Comparison of ENCODE assay signal across 1 cellular context in the genomic region with DNA sequence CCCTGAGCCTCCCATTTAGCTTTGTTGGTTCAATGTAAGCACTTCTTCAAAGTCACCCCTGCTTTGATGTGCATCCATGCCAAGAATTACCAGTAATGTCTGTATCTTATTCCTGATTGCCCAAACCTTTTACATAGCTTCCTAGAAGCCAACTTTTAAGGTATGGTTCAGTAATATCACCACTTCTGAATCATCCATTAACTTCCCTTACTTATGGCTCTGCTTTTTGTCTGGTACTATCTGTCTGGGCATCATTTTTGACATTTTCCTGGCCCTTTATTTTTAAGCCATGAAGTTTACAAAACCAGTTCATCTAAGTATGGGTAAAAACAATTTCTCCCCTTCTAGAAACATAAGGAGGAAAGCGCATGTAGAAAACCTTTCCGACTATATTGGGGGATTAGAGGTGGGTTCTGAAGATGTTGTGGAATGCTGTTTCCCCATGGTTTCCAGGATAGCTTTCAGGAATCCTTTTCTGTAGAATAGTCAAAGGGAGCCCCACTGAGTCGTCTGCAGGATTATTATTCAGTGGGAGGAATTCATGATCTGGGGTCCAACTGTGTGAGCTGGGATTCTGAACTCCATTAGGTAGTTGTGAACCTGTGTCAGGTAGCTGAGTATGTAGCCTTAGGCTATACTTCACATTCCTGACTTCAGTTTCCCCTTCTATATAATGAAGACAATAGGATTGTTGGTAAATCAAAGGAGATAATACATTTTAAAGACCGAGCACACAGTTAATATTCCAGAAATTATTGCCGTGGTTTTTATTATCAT.
TF ChIP-seq lines count a peak whose summit lies in the region.

No MANE protein-coding gene starts in this region.

TF ChIP-seq in GM23338, 12 proteins besides CTCF, POLR2A, EP300 and RAD21 (continued from another document):
- TF ChIP-seq, protein P1, sequence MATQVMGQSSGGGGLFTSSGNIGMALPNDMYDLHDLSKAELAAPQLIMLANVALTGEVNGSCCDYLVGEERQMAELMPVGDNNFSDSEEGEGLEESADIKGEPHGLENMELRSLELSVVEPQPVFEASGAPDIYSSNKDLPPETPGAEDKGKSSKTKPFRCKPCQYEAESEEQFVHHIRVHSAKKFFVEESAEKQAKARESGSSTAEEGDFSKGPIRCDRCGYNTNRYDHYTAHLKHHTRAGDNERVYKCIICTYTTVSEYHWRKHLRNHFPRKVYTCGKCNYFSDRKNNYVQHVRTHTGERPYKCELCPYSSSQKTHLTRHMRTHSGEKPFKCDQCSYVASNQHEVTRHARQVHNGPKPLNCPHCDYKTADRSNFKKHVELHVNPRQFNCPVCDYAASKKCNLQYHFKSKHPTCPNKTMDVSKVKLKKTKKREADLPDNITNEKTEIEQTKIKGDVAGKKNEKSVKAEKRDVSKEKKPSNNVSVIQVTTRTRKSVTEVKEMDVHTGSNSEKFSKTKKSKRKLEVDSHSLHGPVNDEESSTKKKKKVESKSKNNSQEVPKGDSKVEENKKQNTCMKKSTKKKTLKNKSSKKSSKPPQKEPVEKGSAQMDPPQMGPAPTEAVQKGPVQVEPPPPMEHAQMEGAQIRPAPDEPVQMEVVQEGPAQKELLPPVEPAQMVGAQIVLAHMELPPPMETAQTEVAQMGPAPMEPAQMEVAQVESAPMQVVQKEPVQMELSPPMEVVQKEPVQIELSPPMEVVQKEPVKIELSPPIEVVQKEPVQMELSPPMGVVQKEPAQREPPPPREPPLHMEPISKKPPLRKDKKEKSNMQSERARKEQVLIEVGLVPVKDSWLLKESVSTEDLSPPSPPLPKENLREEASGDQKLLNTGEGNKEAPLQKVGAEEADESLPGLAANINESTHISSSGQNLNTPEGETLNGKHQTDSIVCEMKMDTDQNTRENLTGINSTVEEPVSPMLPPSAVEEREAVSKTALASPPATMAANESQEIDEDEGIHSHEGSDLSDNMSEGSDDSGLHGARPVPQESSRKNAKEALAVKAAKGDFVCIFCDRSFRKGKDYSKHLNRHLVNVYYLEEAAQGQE (IDR thresholded peaks at IDR 0.05; ENCODE audit: unreplicated experiment): no peak
- TF ChIP-seq, protein P2, sequence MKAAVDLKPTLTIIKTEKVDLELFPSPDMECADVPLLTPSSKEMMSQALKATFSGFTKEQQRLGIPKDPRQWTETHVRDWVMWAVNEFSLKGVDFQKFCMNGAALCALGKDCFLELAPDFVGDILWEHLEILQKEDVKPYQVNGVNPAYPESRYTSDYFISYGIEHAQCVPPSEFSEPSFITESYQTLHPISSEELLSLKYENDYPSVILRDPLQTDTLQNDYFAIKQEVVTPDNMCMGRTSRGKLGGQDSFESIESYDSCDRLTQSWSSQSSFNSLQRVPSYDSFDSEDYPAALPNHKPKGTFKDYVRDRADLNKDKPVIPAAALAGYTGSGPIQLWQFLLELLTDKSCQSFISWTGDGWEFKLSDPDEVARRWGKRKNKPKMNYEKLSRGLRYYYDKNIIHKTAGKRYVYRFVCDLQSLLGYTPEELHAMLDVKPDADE (IDR thresholded peaks at IDR 0.05): no peak
- TF ChIP-seq, protein P3, sequence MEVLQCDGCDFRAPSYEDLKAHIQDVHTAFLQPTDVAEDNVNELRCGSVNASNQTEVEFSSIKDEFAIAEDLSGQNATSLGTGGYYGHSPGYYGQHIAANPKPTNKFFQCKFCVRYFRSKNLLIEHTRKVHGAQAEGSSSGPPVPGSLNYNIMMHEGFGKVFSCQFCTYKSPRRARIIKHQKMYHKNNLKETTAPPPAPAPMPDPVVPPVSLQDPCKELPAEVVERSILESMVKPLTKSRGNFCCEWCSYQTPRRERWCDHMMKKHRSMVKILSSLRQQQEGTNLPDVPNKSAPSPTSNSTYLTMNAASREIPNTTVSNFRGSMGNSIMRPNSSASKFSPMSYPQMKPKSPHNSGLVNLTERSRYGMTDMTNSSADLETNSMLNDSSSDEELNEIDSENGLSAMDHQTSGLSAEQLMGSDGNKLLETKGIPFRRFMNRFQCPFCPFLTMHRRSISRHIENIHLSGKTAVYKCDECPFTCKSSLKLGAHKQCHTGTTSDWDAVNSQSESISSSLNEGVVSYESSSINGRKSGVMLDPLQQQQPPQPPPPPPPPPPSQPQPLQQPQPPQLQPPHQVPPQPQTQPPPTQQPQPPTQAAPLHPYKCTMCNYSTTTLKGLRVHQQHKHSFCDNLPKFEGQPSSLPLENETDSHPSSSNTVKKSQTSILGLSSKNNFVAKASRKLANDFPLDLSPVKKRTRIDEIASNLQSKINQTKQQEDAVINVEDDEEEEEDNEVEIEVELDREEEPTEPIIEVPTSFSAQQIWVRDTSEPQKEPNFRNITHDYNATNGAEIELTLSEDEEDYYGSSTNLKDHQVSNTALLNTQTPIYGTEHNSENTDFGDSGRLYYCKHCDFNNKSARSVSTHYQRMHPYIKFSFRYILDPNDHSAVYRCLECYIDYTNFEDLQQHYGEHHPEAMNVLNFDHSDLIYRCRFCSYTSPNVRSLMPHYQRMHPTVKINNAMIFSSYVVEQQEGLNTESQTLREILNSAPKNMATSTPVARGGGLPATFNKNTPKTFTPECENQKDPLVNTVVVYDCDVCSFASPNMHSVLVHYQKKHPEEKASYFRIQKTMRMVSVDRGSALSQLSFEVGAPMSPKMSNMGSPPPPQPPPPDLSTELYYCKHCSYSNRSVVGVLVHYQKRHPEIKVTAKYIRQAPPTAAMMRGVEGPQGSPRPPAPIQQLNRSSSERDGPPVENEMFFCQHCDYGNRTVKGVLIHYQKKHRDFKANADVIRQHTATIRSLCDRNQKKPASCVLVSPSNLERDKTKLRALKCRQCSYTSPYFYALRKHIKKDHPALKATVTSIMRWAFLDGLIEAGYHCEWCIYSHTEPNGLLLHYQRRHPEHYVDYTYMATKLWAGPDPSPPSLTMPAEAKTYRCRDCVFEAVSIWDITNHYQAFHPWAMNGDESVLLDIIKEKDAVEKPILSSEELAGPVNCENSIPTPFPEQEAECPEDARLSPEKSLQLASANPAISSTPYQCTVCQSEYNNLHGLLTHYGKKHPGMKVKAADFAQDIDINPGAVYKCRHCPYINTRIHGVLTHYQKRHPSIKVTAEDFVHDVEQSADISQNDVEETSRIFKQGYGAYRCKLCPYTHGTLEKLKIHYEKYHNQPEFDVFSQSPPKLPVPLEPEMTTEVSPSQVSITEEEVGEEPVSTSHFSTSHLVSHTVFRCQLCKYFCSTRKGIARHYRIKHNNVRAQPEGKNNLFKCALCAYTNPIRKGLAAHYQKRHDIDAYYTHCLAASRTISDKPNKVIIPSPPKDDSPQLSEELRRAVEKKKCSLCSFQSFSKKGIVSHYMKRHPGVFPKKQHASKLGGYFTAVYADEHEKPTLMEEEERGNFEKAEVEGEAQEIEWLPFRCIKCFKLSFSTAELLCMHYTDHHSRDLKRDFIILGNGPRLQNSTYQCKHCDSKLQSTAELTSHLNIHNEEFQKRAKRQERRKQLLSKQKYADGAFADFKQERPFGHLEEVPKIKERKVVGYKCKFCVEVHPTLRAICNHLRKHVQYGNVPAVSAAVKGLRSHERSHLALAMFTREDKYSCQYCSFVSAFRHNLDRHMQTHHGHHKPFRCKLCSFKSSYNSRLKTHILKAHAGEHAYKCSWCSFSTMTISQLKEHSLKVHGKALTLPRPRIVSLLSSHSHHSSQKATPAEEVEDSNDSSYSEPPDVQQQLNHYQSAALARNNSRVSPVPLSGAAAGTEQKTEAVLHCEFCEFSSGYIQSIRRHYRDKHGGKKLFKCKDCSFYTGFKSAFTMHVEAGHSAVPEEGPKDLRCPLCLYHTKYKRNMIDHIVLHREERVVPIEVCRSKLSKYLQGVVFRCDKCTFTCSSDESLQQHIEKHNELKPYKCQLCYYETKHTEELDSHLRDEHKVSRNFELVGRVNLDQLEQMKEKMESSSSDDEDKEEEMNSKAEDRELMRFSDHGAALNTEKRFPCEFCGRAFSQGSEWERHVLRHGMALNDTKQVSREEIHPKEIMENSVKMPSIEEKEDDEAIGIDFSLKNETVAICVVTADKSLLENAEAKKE (CRISPR knock-in tag; IDR thresholded peaks at IDR 0.05): no peak
- TF ChIP-seq EZH2phosphoT487 (IDR thresholded peaks at IDR 0.05; ENCODE audit: unreplicated experiment) (no peak), JUNB (IDR thresholded peaks at IDR 0.05; ENCODE audit: unreplicated experiment) (no peak), ZNF114 (CRISPR knock-in tag; IDR thresholded peaks at IDR 0.05) (no peak), ZNF331 (CRISPR knock-in tag; IDR thresholded peaks at IDR 0.05; ENCODE audit: low read depth) (no peak), CREB1 (CRISPR knock-in tag; IDR thresholded peaks at IDR 0.05; ENCODE audit: low read depth) (no peak), POLR2AphosphoS5 (IDR thresholded peaks at IDR 0.05; ENCODE audit: low read depth) (no peak)
